Comparison of ENCODE assay signal across 18 cellular contexts in the genomic region with DNA sequence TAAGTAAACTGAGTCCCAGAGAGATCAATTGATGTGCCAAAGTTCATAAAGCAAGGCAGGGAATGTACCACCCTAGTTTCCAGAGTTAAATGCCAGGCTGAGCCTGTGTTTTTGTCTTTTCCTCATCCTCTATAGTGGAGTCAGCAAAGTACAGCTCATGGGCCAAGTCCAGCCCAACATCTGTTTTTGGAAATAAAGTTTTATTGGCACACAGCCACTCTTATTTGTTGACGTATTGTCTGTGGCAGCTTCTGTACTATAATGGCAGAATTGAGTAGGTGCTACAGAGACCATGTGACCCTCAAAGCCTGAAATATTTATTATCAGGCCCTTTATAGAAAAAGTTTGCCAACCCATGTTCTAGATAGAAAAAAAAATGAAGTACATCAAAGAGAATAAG.
DNase-seq lines count a peak whose midpoint lies in the region; ATAC-seq, FAIRE-seq and TF ChIP-seq lines count a peak whose summit lies in the region.
"Had no signal": no experiment of that assay in that cellular context is flagged by ENCODE, and none has a peak within 500 bp of the region (broad histone marks: within the 10 kb centered on the region; RNA-seq: fewer than 3 reads in every experiment).

No MANE protein-coding gene starts in this region.

- FAIRE-seq in HTR-8/SVneo (lab: Jason Lieb, UNC) = peak; percentile 60
- no peak for FAIRE-seq in K562 (lab: Jason Lieb, UNC)
- FAIRE-seq: G401.6 had no signal

- no peak overlapping the region for H3K4me2 ChIP-seq in K562 (ENCODE audit: insufficient read depth, low read length)
- H3K4me2 ChIP-seq: BLaER1, GM23338 had no signal

- intact Hi-C loops in K562 (cut with micrococcal nuclease) (loop anchor here (2.0 kb wide), 1 partner anchor 38 kb away; no protein-coding TSS in a partner anchor), posterior vena cava (cut with DNase I) (no loop called here)

- ATAC-seq in K562 = no peak
- ATAC-seq in stimulated activated memory B cell treated with anti-CD40 and anti-IgM and Interleukin-4, amounts not matched to agents 10 μg/mL and 1 μg/mL and 100 μg/mL, for 72 hours = no peak
- ATAC-seq: CD8-positive, alpha-beta T cell; GM23338; HCT116 had no signal

- peaks cover 9% of the 10 kb centered on the region; the same call in 1 of the 2 replicates for H3K9me3 ChIP-seq in K562 (replicated peaks; ENCODE audit: control insufficient read depth, insufficient read depth, low read depth, low read length)
- H3K9me3 ChIP-seq: BLaER1, Caco-2 had no signal

- no peak for TF ChIP-seq POLR2A in K562 (conservative IDR thresholded peaks at IDR 0.05)

- H3K27ac ChIP-seq in K562 (ENCODE audit: extremely low read depth, low read depth, low read length) = no peak overlapping the region
- H3K27ac ChIP-seq: BLaER1, C4-2B had no signal

- no peaks in the 10 kb centered on the region for H3K27me3 Mint-ChIP-seq in stimulated activated memory B cell treated with anti-CD40 and anti-IgM and Interleukin-4, amounts not matched to agents 10 μg/mL and 1 μg/mL and 100 μg/mL, for 72 hours
- H3K27me3 Mint-ChIP-seq: CD4-positive, CD25-positive, alpha-beta regulatory T cell had no signal

- in situ Hi-C loops in K562 (cut with MboI) = no loop called here

- H3K36me3 ChIP-seq in K562 (ENCODE audit: control insufficient read depth, insufficient read depth, low read length) = no peaks in the 10 kb centered on the region
- H3K36me3 ChIP-seq: BLaER1 had no signal

- no peaks in the 10 kb centered on the region for H4K20me1 ChIP-seq in K562 (replicated peaks; ENCODE audit: control insufficient read depth, insufficient read depth, low read length)
- H4K20me1 ChIP-seq: BLaER1 had no signal

- no peak for TF ChIP-seq CTCF in K562 (IDR thresholded peaks at IDR 0.05 in 2 of 3, conservative IDR thresholded peaks at IDR 0.05 in 1 of 3; ENCODE audit: insufficient read depth in 2 of 3, low read depth in 1 of 3, low read length in 3 of 3)

- DNase-seq in HTR-8/SVneo (ENCODE audit: insufficient read length, low spot score) = no peak
- DNase-seq in K562 (ENCODE audit: extremely low read depth in 1 of 4, low spot score in 3 of 4) = no peak
- no peak for DNase-seq in activated CD4-positive, CD25-positive, alpha-beta regulatory T cell (lab: John Stamatoyannopoulos, UW)
- no peak for DNase-seq in posterior vena cava (ENCODE audit: low spot score)
- no peak for DNase-seq in kidney tubule cell (ENCODE audit: low spot score)
- DNase-seq: Caco-2; CD4-positive, CD25-positive, alpha-beta regulatory T cell; CD8-positive, alpha-beta T cell; DMS153; DND-41; H9 had no signal

- H3K27ac Mint-ChIP-seq in stimulated activated memory B cell treated with anti-CD40 and anti-IgM and Interleukin-4, amounts not matched to agents 10 μg/mL and 1 μg/mL and 100 μg/mL, for 72 hours = peak overlapping the region; percentile 73
- H3K27ac Mint-ChIP-seq: CD4-positive, CD25-positive, alpha-beta regulatory T cell; CD8-positive, alpha-beta T cell; GM23338; H9 had no signal

- H3K9me3 Mint-ChIP-seq in stimulated activated memory B cell treated with anti-CD40 and anti-IgM and Interleukin-4, amounts not matched to agents 10 μg/mL and 1 μg/mL and 100 μg/mL, for 72 hours = peaks cover 14% of the 10 kb centered on the region
- H3K9me3 Mint-ChIP-seq: CD8-positive, alpha-beta T cell had no signal

- H3K4me3 ChIP-seq in K562 = no peak overlapping the region
- H3K4me3 ChIP-seq: BLaER1, GM23338 had no signal

- no peak overlapping the region for H3K9ac ChIP-seq in K562 (ENCODE audit: insufficient read depth in 1 of 2, low read depth in 2 of 2, low read length in 2 of 2)
- H3K9ac ChIP-seq: BLaER1 had no signal

- H3K9me1 ChIP-seq in K562 (ENCODE audit: control insufficient read depth, insufficient read depth, low read length) = no peaks in the 10 kb centered on the region

- no peaks in the 10 kb centered on the region for H3K27me3 ChIP-seq in K562 (ENCODE audit: control insufficient read depth in 2 of 2, insufficient read depth in 2 of 2, low read length in 2 of 2)
- H3K27me3 ChIP-seq: BLaER1 had no signal

- no peak for TF ChIP-seq EP300 in K562 (IDR thresholded peaks at IDR 0.05; ENCODE audit: low read length)

- whole genome bisulfite sequencing in K562 (ENCODE audit: insufficient coverage, low coverage, missing lambda C conversion rate) = 86% methylated on average over 1 of the region's 1 CpG

- no peaks in the 10 kb centered on the region for H3K36me3 Mint-ChIP-seq in stimulated activated memory B cell treated with anti-CD40 and anti-IgM and Interleukin-4, amounts not matched to agents 10 μg/mL and 1 μg/mL and 100 μg/mL, for 72 hours
- H3K36me3 Mint-ChIP-seq: CD4-positive, CD25-positive, alpha-beta regulatory T cell; CD8-positive, alpha-beta T cell had no signal

- POLR2A ChIA-PET in K562 (lab: Yijun Ruan, JAX) = no interaction called here

- no TSS peak for BruUV-seq in K562 (replicated peaks; lab: Mats Ljungman, UMichigan)

- no peaks in the 10 kb centered on the region for H3K79me2 ChIP-seq in K562 (ENCODE audit: control insufficient read depth, insufficient read depth, low read length)

- no peak overlapping the region for H3K4me3 Mint-ChIP-seq in stimulated activated memory B cell treated with anti-CD40 and anti-IgM and Interleukin-4, amounts not matched to agents 10 μg/mL and 1 μg/mL and 100 μg/mL, for 72 hours
- H3K4me3 Mint-ChIP-seq: B cell; CD4-positive, CD25-positive, alpha-beta regulatory T cell; CD8-positive, alpha-beta T cell; GM23338; H9 had no signal

- H2AFZ ChIP-seq in K562 (ENCODE audit: low read depth, low read length) = no peak overlapping the region
- H2AFZ ChIP-seq: GM23338 had no signal

- peaks cover 14 to 25% of the 10 kb centered on the region in 2 experiments for H3K4me1 ChIP-seq in K562 (replicated peaks in 1 of 2; ENCODE audit: control insufficient read depth in 2 of 2, insufficient read depth in 2 of 2, low read length in 2 of 2)
- H3K4me1 ChIP-seq: BLaER1, Caco-2 had no signal

- peaks cover 45% of the 10 kb centered on the region for H3K4me1 Mint-ChIP-seq in stimulated activated memory B cell treated with anti-CD40 and anti-IgM and Interleukin-4, amounts not matched to agents 10 μg/mL and 1 μg/mL and 100 μg/mL, for 72 hours

- CTCF ChIA-PET in K562 (lab: Yijun Ruan, JAX; ENCODE audit: low intra/inter-chr PET ratio) = no interaction called here

- no peak for TF ChIP-seq RAD21 in K562 (CRISPR knock-in tag; conservative IDR thresholded peaks at IDR 0.05 in 1 of 2, IDR thresholded peaks at IDR 0.05 in 1 of 2)

TF ChIP-seq in K562, 482 proteins besides CTCF, POLR2A, EP300 and RAD21 (continues in another document):
- TF ChIP-seq, protein P1, sequence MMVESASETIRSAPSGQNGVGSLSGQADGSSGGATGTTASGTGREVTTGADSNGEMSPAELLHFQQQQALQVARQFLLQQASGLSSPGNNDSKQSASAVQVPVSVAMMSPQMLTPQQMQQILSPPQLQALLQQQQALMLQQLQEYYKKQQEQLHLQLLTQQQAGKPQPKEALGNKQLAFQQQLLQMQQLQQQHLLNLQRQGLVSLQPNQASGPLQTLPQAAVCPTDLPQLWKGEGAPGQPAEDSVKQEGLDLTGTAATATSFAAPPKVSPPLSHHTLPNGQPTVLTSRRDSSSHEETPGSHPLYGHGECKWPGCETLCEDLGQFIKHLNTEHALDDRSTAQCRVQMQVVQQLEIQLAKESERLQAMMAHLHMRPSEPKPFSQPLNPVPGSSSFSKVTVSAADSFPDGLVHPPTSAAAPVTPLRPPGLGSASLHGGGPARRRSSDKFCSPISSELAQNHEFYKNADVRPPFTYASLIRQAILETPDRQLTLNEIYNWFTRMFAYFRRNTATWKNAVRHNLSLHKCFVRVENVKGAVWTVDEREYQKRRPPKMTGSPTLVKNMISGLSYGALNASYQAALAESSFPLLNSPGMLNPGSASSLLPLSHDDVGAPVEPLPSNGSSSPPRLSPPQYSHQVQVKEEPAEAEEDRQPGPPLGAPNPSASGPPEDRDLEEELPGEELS (CRISPR knock-in tag; IDR thresholded peaks at IDR 0.05; ENCODE audit: borderline replicate concordance) = no peak
- no peak for TF ChIP-seq ZNF77 (CRISPR knock-in tag; IDR thresholded peaks at IDR 0.05)
